ENCODE assay signal across 13 cellular contexts in the genomic region with DNA sequence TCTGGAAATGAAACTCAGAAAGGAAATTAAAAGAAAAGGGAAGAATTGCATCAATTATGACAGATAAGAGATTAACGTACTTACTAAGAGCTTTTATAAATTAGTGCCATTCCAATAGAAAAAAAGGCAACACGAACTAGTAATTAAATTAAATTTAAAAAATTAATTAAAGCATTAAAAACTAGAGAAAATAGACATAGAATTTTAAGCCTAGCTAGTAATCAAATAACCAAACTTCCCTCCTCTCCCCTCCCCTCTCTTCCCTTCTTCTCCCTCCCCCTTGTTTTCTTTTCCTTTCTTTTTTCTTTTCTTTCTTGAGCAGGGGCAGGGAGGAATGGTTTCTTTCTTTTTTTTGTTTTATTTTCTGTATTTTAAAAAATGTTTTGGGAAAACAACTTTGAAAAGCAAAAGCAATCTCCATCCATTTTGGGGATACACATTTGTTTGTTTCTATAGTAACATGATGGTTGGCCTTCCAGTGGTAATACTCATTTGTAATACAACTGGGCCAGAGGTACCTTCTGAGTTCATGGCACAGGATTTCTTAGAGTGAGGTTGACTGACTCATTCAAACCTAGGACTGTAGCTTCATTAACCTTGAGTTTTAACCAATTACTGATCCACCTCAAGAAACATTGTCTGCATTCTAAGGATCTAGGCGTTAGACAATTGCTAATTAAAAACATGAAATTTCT.
DNase-seq lines count a peak whose midpoint lies in the region; ATAC-seq and TF ChIP-seq lines count a peak whose summit lies in the region.
"Had no signal": no experiment of that assay in that cellular context is flagged by ENCODE, and none has a peak within 500 bp of the region (broad histone marks: within the 10 kb centered on the region; RNA-seq: fewer than 3 reads in every experiment).

No MANE protein-coding gene starts in this region.

- H3K4me1 ChIP-seq in SJCRH30 = peaks cover 52% of the 10 kb centered on the region

- H3K27ac ChIP-seq in SJCRH30 = peak overlapping the region; percentile 5; the same call in 1 of the 2 replicates
- H3K27ac ChIP-seq: PC-9, stomach had no signal

- H3K9me3 Mint-ChIP-seq in T-helper 2 cell treated with Interferon-gamma antibody and Interleukin-4, amounts not matched to agents 5 μg/mL and 100 μg/mL, for 36 hours = no peaks in the 10 kb centered on the region

- no peak for TF ChIP-seq CTCF in fibroblast of the aortic adventitia (IDR thresholded peaks at IDR 0.05; ENCODE audit: insufficient read depth, low read length)

- H3K36me3 ChIP-seq in SJCRH30 = no peaks in the 10 kb centered on the region
- H3K36me3 ChIP-seq: stomach had no signal

- H3K9me3 ChIP-seq in SJCRH30 (replicated peaks) = no peaks in the 10 kb centered on the region
- H3K9me3 ChIP-seq: stomach had no signal

- H3K27ac Mint-ChIP-seq in T-helper 2 cell treated with Interferon-gamma antibody and Interleukin-4, amounts not matched to agents 5 μg/mL and 100 μg/mL, for 36 hours = no peak overlapping the region

- ATAC-seq in GM19463 (IDR thresholded peaks at IDR 0.05; ENCODE audit: unreplicated experiment) (peak; percentile 37), HG03175 (IDR thresholded peaks at IDR 0.05; ENCODE audit: unreplicated experiment) (no peak)

- peaks cover 20% of the 10 kb centered on the region for H3K4me1 Mint-ChIP-seq in T-helper 2 cell treated with Interferon-gamma antibody and Interleukin-4, amounts not matched to agents 5 μg/mL and 100 μg/mL, for 36 hours (ENCODE audit: low read depth)

- DNase-seq in AG08395 (ENCODE audit: low spot score) (peak; percentile 38), SJCRH30 (no peak), fibroblast of the aortic adventitia (ENCODE audit: low read depth) (peak; percentile 22), GF-D8 (lab: John Stamatoyannopoulos, UW) (no peak), NCI-H2196 treated with DMSO at 0.1 percent for 48 hours (lab: John Stamatoyannopoulos, UW; ENCODE audit: unreplicated experiment) (no peak)
- DNase-seq in T-helper 2 cell treated with Interferon-gamma antibody and Interleukin-4, amounts not matched to agents 5 μg/mL and 100 μg/mL, for 36 hours (ENCODE audit: low spot score) = no peak
- DNase-seq: cerebellar nuclear complex, EL, NCI-H446 treated with DMSO at 0.1 percent for 48 hours, stomach had no signal

- H3K27me3 ChIP-seq in SJCRH30 = no peaks in the 10 kb centered on the region
- H3K27me3 ChIP-seq: stomach had no signal

- H3K27me3 Mint-ChIP-seq in T-helper 2 cell treated with Interferon-gamma antibody and Interleukin-4, amounts not matched to agents 5 μg/mL and 100 μg/mL, for 36 hours (ENCODE audit: low read depth) = peaks cover 8% of the 10 kb centered on the region

- H3K36me3 Mint-ChIP-seq in T-helper 2 cell treated with Interferon-gamma antibody and Interleukin-4, amounts not matched to agents 5 μg/mL and 100 μg/mL, for 36 hours (ENCODE audit: low read depth) = no peaks in the 10 kb centered on the region

- H3K4me3 ChIP-seq in SJCRH30 = no peak overlapping the region
- H3K4me3 ChIP-seq in fibroblast of the aortic adventitia (ENCODE audit: low read depth, low read length) = no peak overlapping the region
- H3K4me3 ChIP-seq: PC-9, stomach had no signal

- no peak overlapping the region for H3K4me3 Mint-ChIP-seq in T-helper 2 cell treated with Interferon-gamma antibody and Interleukin-4, amounts not matched to agents 5 μg/mL and 100 μg/mL, for 36 hours

Comparison
In these comparisons a context has a peak if more than half of its experiments do, and no peak if none do; other contexts are left out.
1. DNase-seq: peak in AG08395 (single experiment) and fibroblast of the aortic adventitia (single experiment); none in SJCRH30 (0 of 2), T-helper 2 cell treated with Interferon-gamma antibody and Interleukin-4, amounts not matched to agents 5 μg/mL and 100 μg/mL, for 36 hours (single experiment), GF-D8 (single experiment) and NCI-H2196 treated with DMSO at 0.1 percent for 48 hours (single experiment).